1 cellular context compared by ENCODE assay signal in the genomic region with DNA sequence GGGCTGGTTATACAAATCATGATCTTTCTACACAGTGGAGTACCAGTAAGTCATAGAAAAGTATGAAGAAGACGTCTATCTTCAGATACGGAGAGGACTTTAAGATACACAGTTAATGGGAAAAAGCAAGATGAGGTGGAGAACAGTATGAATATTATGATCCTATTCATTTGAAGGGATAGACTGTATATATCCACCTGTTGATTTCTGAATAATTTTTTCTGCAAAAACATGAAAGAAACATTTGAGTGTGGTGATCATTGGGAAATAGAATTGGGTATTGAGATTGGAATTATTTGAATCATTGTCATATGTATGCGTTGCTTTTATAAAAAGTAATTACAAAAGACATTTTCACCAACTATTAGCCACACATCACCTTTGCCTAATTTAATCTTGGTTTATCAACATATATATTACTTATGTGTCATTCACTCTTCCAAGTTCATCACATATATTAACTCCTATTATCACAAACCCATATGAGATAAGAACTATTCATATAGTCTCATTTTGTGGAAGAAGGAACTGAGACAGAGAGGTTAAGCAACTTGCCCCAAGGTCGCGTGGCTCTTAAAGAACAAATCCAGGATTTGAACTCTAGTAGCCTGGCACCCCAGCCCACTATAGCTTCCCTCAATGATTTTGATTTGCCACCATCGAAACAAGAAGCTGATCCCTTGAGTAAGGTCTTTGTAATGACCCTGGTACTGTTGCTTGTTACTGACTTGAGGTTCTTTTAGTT.
TF ChIP-seq lines count a peak whose summit lies in the region.

No MANE protein-coding gene starts in this region.

TF ChIP-seq in HepG2, 621 proteins besides CTCF, POLR2A, EP300 and RAD21:
- TF ChIP-seq, protein P1, sequence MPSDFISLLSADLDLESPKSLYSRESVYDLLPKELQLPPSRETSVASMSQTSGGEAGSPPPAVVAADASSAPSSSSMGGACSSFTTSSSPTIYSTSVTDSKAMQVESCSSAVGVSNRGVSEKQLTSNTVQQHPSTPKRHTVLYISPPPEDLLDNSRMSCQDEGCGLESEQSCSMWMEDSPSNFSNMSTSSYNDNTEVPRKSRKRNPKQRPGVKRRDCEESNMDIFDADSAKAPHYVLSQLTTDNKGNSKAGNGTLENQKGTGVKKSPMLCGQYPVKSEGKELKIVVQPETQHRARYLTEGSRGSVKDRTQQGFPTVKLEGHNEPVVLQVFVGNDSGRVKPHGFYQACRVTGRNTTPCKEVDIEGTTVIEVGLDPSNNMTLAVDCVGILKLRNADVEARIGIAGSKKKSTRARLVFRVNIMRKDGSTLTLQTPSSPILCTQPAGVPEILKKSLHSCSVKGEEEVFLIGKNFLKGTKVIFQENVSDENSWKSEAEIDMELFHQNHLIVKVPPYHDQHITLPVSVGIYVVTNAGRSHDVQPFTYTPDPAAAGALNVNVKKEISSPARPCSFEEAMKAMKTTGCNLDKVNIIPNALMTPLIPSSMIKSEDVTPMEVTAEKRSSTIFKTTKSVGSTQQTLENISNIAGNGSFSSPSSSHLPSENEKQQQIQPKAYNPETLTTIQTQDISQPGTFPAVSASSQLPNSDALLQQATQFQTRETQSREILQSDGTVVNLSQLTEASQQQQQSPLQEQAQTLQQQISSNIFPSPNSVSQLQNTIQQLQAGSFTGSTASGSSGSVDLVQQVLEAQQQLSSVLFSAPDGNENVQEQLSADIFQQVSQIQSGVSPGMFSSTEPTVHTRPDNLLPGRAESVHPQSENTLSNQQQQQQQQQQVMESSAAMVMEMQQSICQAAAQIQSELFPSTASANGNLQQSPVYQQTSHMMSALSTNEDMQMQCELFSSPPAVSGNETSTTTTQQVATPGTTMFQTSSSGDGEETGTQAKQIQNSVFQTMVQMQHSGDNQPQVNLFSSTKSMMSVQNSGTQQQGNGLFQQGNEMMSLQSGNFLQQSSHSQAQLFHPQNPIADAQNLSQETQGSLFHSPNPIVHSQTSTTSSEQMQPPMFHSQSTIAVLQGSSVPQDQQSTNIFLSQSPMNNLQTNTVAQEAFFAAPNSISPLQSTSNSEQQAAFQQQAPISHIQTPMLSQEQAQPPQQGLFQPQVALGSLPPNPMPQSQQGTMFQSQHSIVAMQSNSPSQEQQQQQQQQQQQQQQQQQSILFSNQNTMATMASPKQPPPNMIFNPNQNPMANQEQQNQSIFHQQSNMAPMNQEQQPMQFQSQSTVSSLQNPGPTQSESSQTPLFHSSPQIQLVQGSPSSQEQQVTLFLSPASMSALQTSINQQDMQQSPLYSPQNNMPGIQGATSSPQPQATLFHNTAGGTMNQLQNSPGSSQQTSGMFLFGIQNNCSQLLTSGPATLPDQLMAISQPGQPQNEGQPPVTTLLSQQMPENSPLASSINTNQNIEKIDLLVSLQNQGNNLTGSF (CRISPR knock-in tag; IDR thresholded peaks at IDR 0.05), result no peak
- TF ChIP-seq DMAP1 (CRISPR knock-in tag; IDR thresholded peaks at IDR 0.05) (no peak), ZFP36 (IDR thresholded peaks at IDR 0.05; ENCODE audit: borderline replicate concordance, low read depth, low read length, partially characterized antibody) (no peak)
